Comparison of ENCODE assay signal across 18 cellular contexts in the genomic region with DNA sequence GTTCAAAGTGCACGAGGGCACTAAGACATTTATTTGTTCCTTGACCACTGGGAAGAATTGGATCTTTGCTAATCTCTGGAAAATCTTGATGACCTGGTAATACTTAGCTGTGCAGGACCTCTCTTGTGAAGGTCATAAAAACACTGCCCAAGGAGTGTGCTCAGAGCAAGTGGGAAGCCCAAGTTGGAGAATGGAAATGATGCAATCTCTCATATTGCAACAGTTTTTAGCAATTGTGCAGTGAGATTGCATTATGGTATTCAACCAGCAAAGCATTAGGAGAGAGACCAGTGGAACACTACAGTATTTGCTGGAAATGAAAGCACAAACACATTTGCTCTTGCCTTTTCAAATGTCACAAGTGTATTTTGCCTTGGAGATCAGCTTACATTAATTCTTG. TPM values are rescaled to one million over a fixed set of nuclear protein-coding genes. Genes with fewer than 3 reads are reported as not detected.
DNase-seq lines count a peak whose midpoint lies in the region; ATAC-seq and TF ChIP-seq lines count a peak whose summit lies in the region.
"Had no signal": no experiment of that assay in that cellular context is flagged by ENCODE, and none has a peak within 500 bp of the region (broad histone marks: within the 10 kb centered on the region; RNA-seq: fewer than 3 reads in every experiment).

No MANE protein-coding gene starts in this region.

- no peak for TF ChIP-seq POLR2A in IMR-90 (IDR thresholded peaks at IDR 0.05; ENCODE audit: low read depth, low read length)

- H3K27ac Mint-ChIP-seq in WTC11: no peak overlapping the region
- H3K27ac Mint-ChIP-seq: activated naive CD4-positive, alpha-beta T cell treated with anti-CD3 and anti-CD28 coated beads for 36 hours had no signal

- no peak overlapping the region for H3K4me3 Mint-ChIP-seq in WTC11
- H3K4me3 Mint-ChIP-seq: activated naive CD4-positive, alpha-beta T cell treated with anti-CD3 and anti-CD28 coated beads for 36 hours had no signal

- peak; percentile 45 for DNase-seq in AG20443 (ENCODE audit: low spot score)
- DNase-seq in IMR-90: peak; percentile 54
- DNase-seq in WTC11 (ENCODE audit: low spot score): no peak
- DNase-seq in mucosa of gallbladder (ENCODE audit: low spot score): no peak
- DNase-seq in NCI-H2029 (lab: John Stamatoyannopoulos, UW): no peak
- no peak for DNase-seq in kidney glomerular epithelial cell (lab: John Stamatoyannopoulos, UW)
- DNase-seq: activated naive CD4-positive, alpha-beta T cell treated with anti-CD3 and anti-CD28 coated beads for 36 hours; BE2C; midbrain; NCI-H1417; NCI-H446; RPMI8226; stimulated activated CD8-positive, alpha-beta memory T cell treated with anti-CD3 and anti-CD28 coated beads, Interleukin-4, amount 100 ng/mL, for 48 hours had no signal

- H2BK15ac ChIP-seq in IMR-90 (ENCODE audit: low read depth, low read length): no peak overlapping the region

- no peaks in the 10 kb centered on the region for H4K20me1 ChIP-seq in IMR-90 (ENCODE audit: insufficient read depth, low read length)

- no peaks in the 10 kb centered on the region for H3K79me1 ChIP-seq in IMR-90 (ENCODE audit: low read depth in 1 of 2, low read length in 2 of 2)

- POLR2A ChIA-PET in IMR-90 (lab: Charles Lee; ENCODE audit: unreplicated experiment) (interaction anchor here (0.7 kb wide), 1 partner anchor 61 kb away, joined by 4 read pairs; no protein-coding TSS in a partner anchor), WTC11 (lab: Charles Lee) (no interaction called here)

- H3K27me3 ChIP-seq in IMR-90 (ENCODE audit: control insufficient read depth, insufficient read depth, low read length) (peaks cover 2% of the 10 kb centered on the region; the same call in 1 of the 2 replicates), liver (ENCODE audit: control insufficient read depth in 4 of 4, insufficient read depth in 4 of 4, low read length in 3 of 4) (no peaks in the 10 kb centered on the region)
- H3K27me3 ChIP-seq: BE2C, cardiac muscle cell had no signal

- no peak overlapping the region for H2BK120ac ChIP-seq in IMR-90 (ENCODE audit: low read depth, low read length)

- no peak overlapping the region; the same call in 1 of the 2 replicates for H3K27ac ChIP-seq in IMR-90 (ENCODE audit: insufficient read depth, low read length)
- H3K27ac ChIP-seq in liver (ENCODE audit: low read depth in 1 of 2, low read length in 2 of 2): no peak overlapping the region
- H3K27ac ChIP-seq: cardiac muscle cell, parathyroid adenoma had no signal

- in situ Hi-C loops in IMR-90 (cut with MboI; ENCODE audit: low sequenced_read_pairs): loop anchor here (25.0 kb wide), 1 partner anchor 1034 kb away; a partner anchor contains a TSS

- no peaks in the 10 kb centered on the region for H3K36me3 Mint-ChIP-seq in WTC11

- H3K36me3 ChIP-seq in IMR-90 (ENCODE audit: control insufficient read depth, insufficient read depth, low read length) (no peaks in the 10 kb centered on the region), liver (ENCODE audit: control insufficient read depth in 4 of 4, insufficient read depth in 3 of 4, low read depth in 1 of 4, low read length in 3 of 4) (no peaks in the 10 kb centered on the region)
- H3K36me3 ChIP-seq: BE2C, cardiac muscle cell had no signal

- 0 out of 2 replicates have a peak overlapping the region, but pooled peaks have one; percentile 20 for H2BK20ac ChIP-seq in IMR-90 (ENCODE audit: low read depth, low read length)

- no peak overlapping the region for H3K4me2 ChIP-seq in IMR-90 (ENCODE audit: low read depth, low read length)

- TF ChIP-seq CTCF in IMR-90 (conservative IDR thresholded peaks at IDR 0.05; ENCODE audit: low read depth, low read length): no peak
- no peak for TF ChIP-seq CTCF in WTC11 (IDR thresholded peaks at IDR 0.05)
- no peak for TF ChIP-seq CTCF in liver (IDR thresholded peaks at IDR 0.05; ENCODE audit: low read depth, low read length, missing input control)

- H3K9ac ChIP-seq in IMR-90 (ENCODE audit: low read depth, low read length) (no peak overlapping the region), liver (ENCODE audit: low read depth in 1 of 2, low read length in 2 of 2) (no peak overlapping the region)
- H3K9ac ChIP-seq: parathyroid adenoma had no signal

- dilution Hi-C loops in IMR-90 (cut with HindIII; ENCODE audit: low sequenced_read_pairs, unreplicated experiment): no loop called here

- H3K27me3 Mint-ChIP-seq in WTC11 (ENCODE audit: low read depth): no peaks in the 10 kb centered on the region

- H3K18ac ChIP-seq in IMR-90 (ENCODE audit: low read depth, low read length): no peak overlapping the region

- H2AK9ac ChIP-seq in IMR-90 (replicated peaks; ENCODE audit: low read depth, low read length, poor library complexity): no peak overlapping the region

- H3K4me1 ChIP-seq in IMR-90 (ENCODE audit: control insufficient read depth, insufficient read depth, low read length) (no peaks in the 10 kb centered on the region), liver (ENCODE audit: control insufficient read depth in 4 of 4, insufficient read depth in 4 of 4, low read length in 3 of 4) (no peaks in the 10 kb centered on the region)
- H3K4me1 ChIP-seq: BE2C, parathyroid adenoma had no signal

- no TSS peak for BruUV-seq in IMR-90 (replicated peaks; lab: Mats Ljungman, UMichigan)

- peaks cover 16% of the 10 kb centered on the region for H3K4me1 Mint-ChIP-seq in WTC11

- H3K9me3 ChIP-seq in IMR-90 (ENCODE audit: control insufficient read depth, insufficient read depth, low read length) (no peaks in the 10 kb centered on the region), liver (ENCODE audit: control insufficient read depth in 4 of 4, low read length in 3 of 4) (no peaks in the 10 kb centered on the region)
- H3K9me3 ChIP-seq: BE2C had no signal

- WGBS in IMR-90 (ENCODE audit: extremely low coverage in 2 of 2, insufficient read length in 1 of 2), 2 experiments: 71% methylated on average over 1 of the region's 1 CpG; no CpG with 5 or more reads in 1 of the 2 experiments
- 87% methylated on average over 1 of the region's 1 CpG for WGBS in liver

- no peak overlapping the region for H3K14ac ChIP-seq in IMR-90 (replicated peaks; ENCODE audit: low read depth, low read length)

- no peak overlapping the region for H2AFZ ChIP-seq in IMR-90 (replicated peaks; ENCODE audit: low read length, poor library complexity)
- H2AFZ ChIP-seq: parathyroid adenoma had no signal

- no peaks in the 10 kb centered on the region for H3K9me3 Mint-ChIP-seq in WTC11
- H3K9me3 Mint-ChIP-seq: activated naive CD4-positive, alpha-beta T cell treated with anti-CD3 and anti-CD28 coated beads for 36 hours had no signal

- H3K9me1 ChIP-seq in IMR-90 (ENCODE audit: insufficient read depth, low read length): no peaks in the 10 kb centered on the region

- TF ChIP-seq RAD21 in IMR-90 (IDR thresholded peaks at IDR 0.05; ENCODE audit: low read length): no peak
- peak in 1 of 2 donors; percentile 35 for TF ChIP-seq RAD21 in liver (IDR thresholded peaks at IDR 0.05)

- H2BK5ac ChIP-seq in IMR-90 (ENCODE audit: low read depth, low read length, poor library complexity, severe bottlenecking): no peak overlapping the region

- no peak overlapping the region for H3K56ac ChIP-seq in IMR-90 (ENCODE audit: extremely low read depth, insufficient read depth, low read length)

- H3K23ac ChIP-seq in IMR-90 (ENCODE audit: low read depth, low read length): no peak overlapping the region; the same call in 1 of the 2 replicates

- intact Hi-C loops in IMR-90 (cut with micrococcal nuclease): no loop called here

- H4K91ac ChIP-seq in IMR-90 (ENCODE audit: insufficient read depth, low read depth, low read length): no peak overlapping the region

- CTCF ChIA-PET in IMR-90 (lab: Yijun Ruan, JAX): interaction anchor here (0.9 kb wide), 1 partner anchor 9 kb away, joined by 3 read pairs; no protein-coding TSS in a partner anchor
- CTCF ChIA-PET in WTC11 (lab: Charles Lee): no interaction called here

- no peak overlapping the region for H3K4me3 ChIP-seq in IMR-90 (ENCODE audit: insufficient read depth, low read depth, low read length)
- H3K4me3 ChIP-seq in liver (ENCODE audit: low read depth in 1 of 3, low read length in 3 of 3): no peak overlapping the region
- H3K4me3 ChIP-seq: cardiac muscle cell had no signal

- no peak overlapping the region for H2AK5ac ChIP-seq in IMR-90 (ENCODE audit: low read depth, low read length)

- H3K4ac ChIP-seq in IMR-90 (ENCODE audit: low read depth, low read length): no peak overlapping the region

- ATAC-seq in IMR-90 (ENCODE audit: low read depth) (peak; percentile 62), WTC11 (no peak), esophagus mucosa (no peak)

- H4K8ac ChIP-seq in IMR-90 (ENCODE audit: low read depth in 2 of 2, low read length in 2 of 2): no peak overlapping the region

- H4K5ac ChIP-seq in IMR-90 (ENCODE audit: low read depth, low read length): no peak overlapping the region

TF ChIP-seq in IMR-90, 13 proteins besides CTCF, POLR2A, EP300 and RAD21 (continues in another document):
- TF ChIP-seq MAFK (IDR thresholded peaks at IDR 0.05; ENCODE audit: low read depth, low read length) (no peak), CEBPB (IDR thresholded peaks at IDR 0.05; ENCODE audit: low read depth, low read length) (peak; percentile 96), CHD1 (IDR thresholded peaks at IDR 0.05; ENCODE audit: low read depth, low read length) (no peak)

TF ChIP-seq in liver, 16 proteins besides CTCF, POLR2A, EP300 and RAD21 (continues in another document):
- TF ChIP-seq FOXA2 (IDR thresholded peaks at IDR 0.05): no peak
- no peak for TF ChIP-seq RXRA (IDR thresholded peaks at IDR 0.05)
- TF ChIP-seq TAF1 (conservative IDR thresholded peaks at IDR 0.05): no peak

RNA-seq across cellular contexts. Expression of a gene that starts 34.5 kb away (rescaled TPM):
- not detected in 2 replicates for total RNA-seq in IMR-90 (2012; rRNA removed)
- not detected in 2 replicates for polyA plus RNA-seq in IMR-90 (2012; rRNA removed)
- not detected in 2 replicates for polyA plus RNA-seq in IMR-90 (2012; cell fraction: cytosol; rRNA removed)
- polyA plus RNA-seq in IMR-90 (2012; cell fraction: nucleus; rRNA removed; ENCODE audit: low replicate concordance): not detected in 2 replicates
- not detected in 3 replicates for total RNA-seq in WTC11 (2021)
- total RNA-seq in liver: not detected
- not detected for polyA plus RNA-seq in liver
- not detected for total RNA-seq in mucosa of gallbladder
- not detected for total RNA-seq in esophagus mucosa
- total RNA-seq: activated naive CD4-positive, alpha-beta T cell treated with anti-CD3 and anti-CD28 coated beads for 36 hours; cardiac muscle cell; ureter had no signal
- polyA plus RNA-seq: cardiac muscle cell had no signal

RNA-seq across cellular contexts. Expression of a gene that starts 46.8 kb away (rescaled TPM):
- 277 and 588 TPM in 2 replicates for total RNA-seq in IMR-90 (2012; rRNA removed)
- 488 and 578 TPM in 2 replicates for polyA plus RNA-seq in IMR-90 (2012; rRNA removed)
- 149 and 339 TPM in 2 replicates for polyA plus RNA-seq in IMR-90 (2012; cell fraction: cytosol; rRNA removed)
- polyA plus RNA-seq in IMR-90 (2012; cell fraction: nucleus; rRNA removed; ENCODE audit: low replicate concordance): 22.4 and 173 TPM in 2 replicates
- 245 to 265 TPM (median 263 TPM) in 3 replicates for total RNA-seq in WTC11 (2021)
- 100 to 1,000 TPM in 1 of 2 donors, 10 to 100 TPM in 1; 65.4 to 111 TPM for total RNA-seq in liver
- polyA plus RNA-seq in liver: 100 to 1,000 TPM; 183 to 400 TPM
- total RNA-seq in mucosa of gallbladder: 158 TPM
- total RNA-seq in esophagus mucosa: 647 TPM

Comparison
In these comparisons a context has a peak if more than half of its experiments do, and no peak if none do; other contexts are left out.
1. DNase-seq: peak in AG20443 (single experiment) and IMR-90 (single experiment); none in WTC11 (single experiment), mucosa of gallbladder (single experiment), NCI-H2029 (single experiment) and kidney glomerular epithelial cell (single experiment).